In the genomic region with DNA sequence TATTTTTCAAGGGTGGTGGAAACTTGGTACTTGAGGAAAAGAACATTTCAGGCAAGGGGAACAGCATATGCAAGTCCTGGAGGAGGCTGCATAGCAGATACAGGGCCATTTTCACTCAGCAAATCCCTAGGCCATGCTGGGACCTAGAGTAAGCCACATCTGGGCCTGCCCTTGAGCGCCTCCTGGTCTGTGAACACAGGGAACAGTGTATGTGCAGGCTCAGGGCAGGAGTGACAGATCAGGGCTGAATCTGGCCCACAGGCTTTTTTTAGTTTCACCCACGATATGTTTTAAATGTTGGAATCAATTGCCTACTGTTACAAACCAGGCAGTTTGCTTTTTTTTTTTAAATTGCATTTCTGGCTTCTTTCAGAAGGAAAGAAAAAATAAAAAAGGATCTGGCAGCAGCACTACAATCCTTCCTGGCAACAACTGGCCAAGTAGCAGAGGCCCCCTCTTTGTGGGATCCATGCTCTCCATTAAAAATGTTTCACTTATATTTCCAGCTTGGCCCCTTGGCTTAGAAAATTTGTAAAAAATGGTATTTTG, we compare ENCODE assay signal across 13 cellular contexts. TPM values are rescaled to one million over a fixed set of nuclear protein-coding genes. Genes with fewer than 3 reads are reported as not detected.
A peak's percentile ranks its signal among the peaks of the same experiment; 100 is the strongest.
DNase-seq lines count a peak whose midpoint lies in the region; ATAC-seq, FAIRE-seq and TF ChIP-seq lines count a peak whose summit lies in the region.
"Had no signal": no experiment of that assay in that cellular context is flagged by ENCODE, and none has a peak within 500 bp of the region (broad histone marks: within the 10 kb centered on the region; RNA-seq: fewer than 3 reads in every experiment).

No MANE protein-coding gene starts in this region.

- peak in 1 of 2 experiments; percentile 64; a peak in 4 of 6 replicates for ATAC-seq in A549
- ATAC-seq: upper lobe of right lung had no signal

- TF ChIP-seq RAD21 in A549 (conservative IDR thresholded peaks at IDR 0.05 in 1 of 2, IDR thresholded peaks at IDR 0.05 in 1 of 2), result 0 out of 5 replicates have a peak, but pooled peaks of 1 of the 2 experiments have one; percentile 7

- CTCF ChIA-PET in A549 (lab: Yijun Ruan, JAX), result interaction anchor here (0.9 to 5.3 kb wide), 10 partner anchors 8 to 355 kb away, joined by 3 to 58 read pairs (median 4); a partner anchor contains a TSS

- peak; percentile 28 for FAIRE-seq in A549 (lab: Jason Lieb, UNC)

- H3K9me2 ChIP-seq in GM23248 (ENCODE audit: insufficient read depth), result no peaks in the 10 kb centered on the region

- H3K4me1 ChIP-seq in A549 (peaks cover 5% of the 10 kb centered on the region; the same call in 1 of the 3 replicates), GM23248 (ENCODE audit: insufficient read depth) (no peaks in the 10 kb centered on the region)
- H3K4me1 ChIP-seq: upper lobe of right lung had no signal

- H3F3A ChIP-seq in GM23248 (ENCODE audit: insufficient read depth), result no peaks in the 10 kb centered on the region

- POLR2A ChIA-PET in A549 (lab: Yijun Ruan, JAX), result no interaction called here

- TF ChIP-seq EP300 in A549 (IDR thresholded peaks at IDR 0.05), result no peak

- TF ChIP-seq POLR2A in A549 (IDR thresholded peaks at IDR 0.05; ENCODE audit: low read length), result no peak

- TF ChIP-seq CTCF in A549 (IDR thresholded peaks at IDR 0.05), result no peak
- TF ChIP-seq CTCF in epithelial cell of esophagus (IDR thresholded peaks at IDR 0.05; ENCODE audit: insufficient read depth, low read depth, low read length, missing control alignments), result peak; percentile 34

- no peaks in the 10 kb centered on the region for H4K20me1 ChIP-seq in GM23248 (ENCODE audit: insufficient read depth)

- no peak overlapping the region for H3K9ac ChIP-seq in GM23248

- in situ Hi-C loops in GM23248 (cut with MboI), result no loop called here

- no peak overlapping the region for H3K4me3 ChIP-seq in A549
- H3K4me3 ChIP-seq in GM23248, result no peak overlapping the region
- no peak overlapping the region for H3K4me3 ChIP-seq in epithelial cell of esophagus (ENCODE audit: low read length)
- H3K4me3 ChIP-seq: upper lobe of right lung had no signal

- H3K36me3 ChIP-seq in GM23248 (ENCODE audit: low read depth), result no peaks in the 10 kb centered on the region
- H3K36me3 ChIP-seq: upper lobe of right lung had no signal

- no peak overlapping the region for H3K27ac ChIP-seq in A549
- H3K27ac ChIP-seq in GM23248, result no peak overlapping the region
- H3K27ac ChIP-seq: upper lobe of right lung had no signal

- H2AFZ ChIP-seq in GM23248, result no peak overlapping the region

- DNase-seq in A549 (ENCODE audit: low read depth in 1 of 2, low spot score in 1 of 2) (peak in 1 of 2 experiments; percentile 71), GM23248 (peak; percentile 20), RKO (ENCODE audit: low spot score) (peak; percentile 30), epithelial cell of esophagus (ENCODE audit: low read depth) (peak; percentile 38), NCI-H1048 (lab: John Stamatoyannopoulos, UW) (no peak), NCI-H2081 (lab: John Stamatoyannopoulos, UW) (no peak), superior temporal gyrus (ENCODE audit: extremely low spot score) (no peak)
- DNase-seq in effector CD8-positive, alpha-beta T cell (lab: John Stamatoyannopoulos, UW), result no peak
- DNase-seq: HCEC 1CT, kidney glomerular epithelial cell, NCI-H446, SIG-M5, upper lobe of right lung had no signal

- H3K9me3 ChIP-seq in A549, result no peaks in the 10 kb centered on the region
- no peaks in the 10 kb centered on the region for H3K9me3 ChIP-seq in GM23248 (ENCODE audit: low read depth)
- H3K9me3 ChIP-seq: upper lobe of right lung had no signal

- no peak overlapping the region for H3K4me2 ChIP-seq in A549
- no peak overlapping the region for H3K4me2 ChIP-seq in GM23248 (ENCODE audit: unreplicated experiment)

- 68% methylated on average over 2 of the region's 2 CpGs for WGBS in A549 (ENCODE audit: missing lambda C conversion rate)
- WGBS in GM23248 (ENCODE audit: low coverage in 1 of 2, low lambda C conversion rate in 2 of 2, missing lambda C conversion rate in 2 of 2), 2 experiments, result 32 to 38% methylated on average over 2 of the region's 2 CpGs

- H3K27me3 ChIP-seq in GM23248 (replicated peaks; ENCODE audit: insufficient read depth), result peaks cover 7% of the 10 kb centered on the region

- H3K79me2 ChIP-seq in GM23248 (ENCODE audit: insufficient read depth), result no peaks in the 10 kb centered on the region

TF ChIP-seq in A549, 52 proteins besides CTCF, POLR2A, EP300 and RAD21:
- TF ChIP-seq MYC (IDR thresholded peaks at IDR 0.05; ENCODE audit: borderline replicate concordance, low read length) (no peak), MAFK (IDR thresholded peaks at IDR 0.05; ENCODE audit: partially characterized antibody) (no peak)

RNA-seq across cellular contexts. Expression of a gene that starts 1.4 kb away (rescaled TPM):
- polyA plus RNA-seq in A549 (2011; rRNA removed), result 0.71 and 1.8 TPM in 2 replicates
- polyA plus RNA-seq in A549 (2012; cell fraction: cytosol; rRNA removed), result 2.9 and 3.8 TPM in 2 replicates
- polyA plus RNA-seq in A549 (2012; cell fraction: nucleus; rRNA removed), result 13.7 and 18.2 TPM in 2 replicates
- 3.6 to 5.1 TPM (median 4.3 TPM) in 3 replicates for polyA plus RNA-seq in A549 (2017; fragmentation: RNase III; extraction: RNeasy Plus Mini Kit Qiagen cat#74134 plus additional on column Dnase treatment)
- polyA minus RNA-seq in A549 (2011; rRNA and poly(A)+ RNA removed), result 6.3 and 6.9 TPM in 2 replicates
- total RNA-seq in GM23248 (2014; rRNA removed; shearing (Covaris generic)), result not detected in 2 replicates
- polyA plus RNA-seq in GM23248 (2016; fragmentation: Nextera tagmentation; extraction: Ambion mirVana), result not detected in 2 replicates

RNA-seq across cellular contexts. Expression of a gene that starts 9.3 kb away (rescaled TPM):
- polyA plus RNA-seq in A549 (2011; rRNA removed) (79.7 and 101 TPM in 2 replicates), A549 (2017; fragmentation: RNase III; extraction: RNeasy Plus Mini Kit Qiagen cat#74134 plus additional on column Dnase treatment) (135 to 151 TPM (median 144 TPM) in 3 replicates), GM23248 (2016; fragmentation: Nextera tagmentation; extraction: Ambion mirVana) (19.4 and 22.1 TPM in 2 replicates)
- 268 and 299 TPM in 2 replicates for polyA plus RNA-seq in A549 (2012; cell fraction: cytosol; rRNA removed)
- 241 and 275 TPM in 2 replicates for polyA plus RNA-seq in A549 (2012; cell fraction: nucleus; rRNA removed)
- 179 and 227 TPM in 2 replicates for polyA minus RNA-seq in A549 (2011; rRNA and poly(A)+ RNA removed)
- 22.5 and 26.0 TPM in 2 replicates for total RNA-seq in GM23248 (2014; rRNA removed; shearing (Covaris generic))

RNA-seq across cellular contexts. Expression of a gene that starts 9.8 kb away (rescaled TPM):
- polyA plus RNA-seq in A549 (2011; rRNA removed), result 1.1 and 1.3 TPM in 2 replicates
- polyA plus RNA-seq in A549 (2012; cell fraction: cytosol; rRNA removed), result 2.7 and 3.7 TPM in 2 replicates
- polyA plus RNA-seq in A549 (2012; cell fraction: nucleus; rRNA removed), result 3.5 and 5.2 TPM in 2 replicates
- polyA plus RNA-seq in A549 (2017; fragmentation: RNase III; extraction: RNeasy Plus Mini Kit Qiagen cat#74134 plus additional on column Dnase treatment), result 3.4 to 4.5 TPM (median 4.2 TPM) in 3 replicates
- 0.50 and 1.2 TPM in 2 replicates for polyA minus RNA-seq in A549 (2011; rRNA and poly(A)+ RNA removed)
- 1.1 TPM in 1 of 2 replicates, not detected in the other for total RNA-seq in GM23248 (2014; rRNA removed; shearing (Covaris generic))
- 0.84 and 1.1 TPM in 2 replicates for polyA plus RNA-seq in GM23248 (2016; fragmentation: Nextera tagmentation; extraction: Ambion mirVana)

RNA-seq across cellular contexts. Expression of a gene that starts 13.7 kb away (rescaled TPM):
- polyA plus RNA-seq in A549 (2011; rRNA removed) (8.9 and 10.4 TPM in 2 replicates), A549 (2017; fragmentation: RNase III; extraction: RNeasy Plus Mini Kit Qiagen cat#74134 plus additional on column Dnase treatment) (22.4 to 27.2 TPM (median 25.8 TPM) in 3 replicates), GM23248 (2016; fragmentation: Nextera tagmentation; extraction: Ambion mirVana) (5.4 and 5.5 TPM in 2 replicates)
- polyA plus RNA-seq in A549 (2012; cell fraction: cytosol; rRNA removed), result 7.2 and 12.2 TPM in 2 replicates
- 26.3 and 37.1 TPM in 2 replicates for polyA plus RNA-seq in A549 (2012; cell fraction: nucleus; rRNA removed)
- polyA minus RNA-seq in A549 (2011; rRNA and poly(A)+ RNA removed), result 11.8 and 14.4 TPM in 2 replicates
- total RNA-seq in GM23248 (2014; rRNA removed; shearing (Covaris generic)), result 26.6 and 28.5 TPM in 2 replicates

RNA-seq across cellular contexts. Expression of a gene that starts 42.6 kb away (rescaled TPM):
- 7.2 and 7.7 TPM in 2 replicates for polyA plus RNA-seq in A549 (2011; rRNA removed)
- 26.8 and 35.8 TPM in 2 replicates for polyA plus RNA-seq in A549 (2012; cell fraction: cytosol; rRNA removed)
- 69.9 and 100.0 TPM in 2 replicates for polyA plus RNA-seq in A549 (2012; cell fraction: nucleus; rRNA removed)
- polyA plus RNA-seq in A549 (2017; fragmentation: RNase III; extraction: RNeasy Plus Mini Kit Qiagen cat#74134 plus additional on column Dnase treatment), result 46.8 to 56.4 TPM (median 53.1 TPM) in 3 replicates
- polyA minus RNA-seq in A549 (2011; rRNA and poly(A)+ RNA removed), result 7.0 and 11.0 TPM in 2 replicates
- total RNA-seq in GM23248 (2014; rRNA removed; shearing (Covaris generic)), result 17.5 and 22.3 TPM in 2 replicates
- polyA plus RNA-seq in GM23248 (2016; fragmentation: Nextera tagmentation; extraction: Ambion mirVana), result 7.8 and 8.3 TPM in 2 replicates

Comparison
In these comparisons a context has a peak if more than half of its experiments do, and no peak if none do; other contexts are left out.
1. DNase-seq: peak in GM23248 (single experiment), RKO (single experiment) and epithelial cell of esophagus (single experiment); none in NCI-H1048 (single experiment), effector CD8-positive, alpha-beta T cell (single experiment), NCI-H2081 (0 of 2) and superior temporal gyrus (single experiment).